10 cellular contexts compared by ENCODE assay signal in the genomic region with DNA sequence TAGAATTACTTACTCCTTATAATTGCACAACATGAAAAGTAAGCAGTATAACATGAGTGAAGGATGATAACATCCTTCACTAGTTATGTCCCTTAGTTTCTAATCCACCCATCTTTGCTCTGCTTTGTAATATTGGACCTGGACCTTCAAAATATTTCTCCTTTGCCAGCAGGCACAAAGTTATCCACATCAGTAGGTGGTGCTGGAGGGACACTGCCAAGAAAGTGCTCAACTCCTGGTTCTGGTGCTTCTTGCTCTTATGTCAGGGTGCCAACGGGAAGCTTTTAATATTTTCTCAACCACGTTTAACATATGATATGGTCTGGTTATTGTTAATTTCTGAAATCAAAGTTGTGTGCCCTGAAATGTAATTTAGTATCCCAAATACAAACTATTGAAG. TPM values are rescaled to one million over a fixed set of nuclear protein-coding genes. Genes with fewer than 3 reads are reported as not detected.
DNase-seq lines count a peak whose midpoint lies in the region; ATAC-seq and TF ChIP-seq lines count a peak whose summit lies in the region.
"Had no signal": no experiment of that assay in that cellular context is flagged by ENCODE, and none has a peak within 500 bp of the region (broad histone marks: within the 10 kb centered on the region; RNA-seq: fewer than 3 reads in every experiment).

No MANE protein-coding gene starts in this region.

- intact Hi-C loops in adrenal gland (cut with DNase I) = loop anchor here in 1 of 2 donors (5.0 kb wide), 1 partner anchor 102 kb away; a partner anchor contains a TSS

- 33 to 50% (median 45%) methylated on average over 1 to 2 of the region's 2 CpGs; no CpG with 5 or more reads in 1 of the 4 donors for WGBS in adrenal gland, 4 donors

- H3K4me3 ChIP-seq in adrenal gland = no peak overlapping the region
- H3K4me3 ChIP-seq: vagina had no signal

- peak; percentile 13 for DNase-seq in COR-L47 (lab: John Stamatoyannopoulos, UW)
- DNase-seq in HFFc6 = peak; percentile 56
- peak in 4 of 7 donors; percentile 35 to 47 (median 40) for DNase-seq in adrenal gland
- peak; percentile 16 for DNase-seq in left kidney (ENCODE audit: low read depth, low spot score)
- no peak for DNase-seq in stimulated activated effector memory CD8-positive, alpha-beta T cell treated with anti-CD3 and anti-CD28 coated beads, Interleukin-12 subunit alpha, Interleukin-12 subunit beta, amount 100 ng/mL, for 72 hours (ENCODE audit: low spot score in 2 of 2)
- no peak for DNase-seq in GM19240 (ENCODE audit: insufficient read length, low spot score)
- DNase-seq: SHP77 treated with DMSO at 0.1 percent for 48 hours had no signal

- no peak overlapping the region for H3K27ac ChIP-seq in adrenal gland
- H3K27ac ChIP-seq: vagina had no signal

- TF ChIP-seq CTCF in HFFc6 (IDR thresholded peaks at IDR 0.05) (peak; percentile 69), adrenal gland (IDR thresholded peaks at IDR 0.05) (peak in 4 of 6 experiments; percentile 11 to 34 (median 28))

- no peaks in the 10 kb centered on the region for H3K9me3 Mint-ChIP-seq in HFFc6
- no peaks in the 10 kb centered on the region for H3K9me3 Mint-ChIP-seq in stimulated activated effector memory CD8-positive, alpha-beta T cell treated with anti-CD3 and anti-CD28 coated beads, Interleukin-12 subunit alpha, Interleukin-12 subunit beta, amount 100 ng/mL, for 72 hours

- ATAC-seq in stimulated activated effector memory CD8-positive, alpha-beta T cell treated with anti-CD3 and anti-CD28 coated beads, Interleukin-12 subunit alpha, Interleukin-12 subunit beta, amount 100 ng/mL, for 72 hours = no peak
- ATAC-seq in HG03097 (IDR thresholded peaks at IDR 0.05; ENCODE audit: low FRiP score, unreplicated experiment) (no peak), GM21515 (IDR thresholded peaks at IDR 0.05; ENCODE audit: unreplicated experiment) (no peak)

- no peak for TF ChIP-seq POLR2A in adrenal gland (IDR thresholded peaks at IDR 0.05)

- H3K36me3 ChIP-seq in adrenal gland (replicated peaks in 1 of 2) = peaks cover 0 to 22% of the 10 kb centered on the region in 2 donors

- H3K4me3 Mint-ChIP-seq in HFFc6 = no peak overlapping the region
- H3K4me3 Mint-ChIP-seq in stimulated activated effector memory CD8-positive, alpha-beta T cell treated with anti-CD3 and anti-CD28 coated beads, Interleukin-12 subunit alpha, Interleukin-12 subunit beta, amount 100 ng/mL, for 72 hours = no peak overlapping the region

- 0 out of 2 replicates have a peak, but pooled peaks cover 2% of the 10 kb centered on the region for H3K27me3 Mint-ChIP-seq in HFFc6 (ENCODE audit: insufficient read depth)

- H3K36me3 Mint-ChIP-seq in HFFc6 (ENCODE audit: low read depth) = peaks cover 37% of the 10 kb centered on the region
- H3K36me3 Mint-ChIP-seq in stimulated activated effector memory CD8-positive, alpha-beta T cell treated with anti-CD3 and anti-CD28 coated beads, Interleukin-12 subunit alpha, Interleukin-12 subunit beta, amount 100 ng/mL, for 72 hours = peaks cover 67% of the 10 kb centered on the region

- peak overlapping the region; percentile 96; the same call in 1 of the 2 replicates for H3K27ac Mint-ChIP-seq in HFFc6
- no peak overlapping the region for H3K27ac Mint-ChIP-seq in stimulated activated effector memory CD8-positive, alpha-beta T cell treated with anti-CD3 and anti-CD28 coated beads, Interleukin-12 subunit alpha, Interleukin-12 subunit beta, amount 100 ng/mL, for 72 hours

- H3K27me3 ChIP-seq in adrenal gland = no peaks in the 10 kb centered on the region
- H3K27me3 ChIP-seq: vagina had no signal

- H3K4me1 ChIP-seq in adrenal gland (replicated peaks in 1 of 2) = peaks cover 0 to 6% of the 10 kb centered on the region in 2 donors
- H3K4me1 ChIP-seq: vagina had no signal

- peaks cover 52% of the 10 kb centered on the region for H3K4me1 Mint-ChIP-seq in HFFc6 (ENCODE audit: low read depth)
- H3K4me1 Mint-ChIP-seq in stimulated activated effector memory CD8-positive, alpha-beta T cell treated with anti-CD3 and anti-CD28 coated beads, Interleukin-12 subunit alpha, Interleukin-12 subunit beta, amount 100 ng/mL, for 72 hours = peaks cover 7% of the 10 kb centered on the region

- no peaks in the 10 kb centered on the region for H3K9me3 ChIP-seq in adrenal gland (replicated peaks in 1 of 3)
- H3K9me3 ChIP-seq: vagina had no signal

RNA-seq across cellular contexts. Expression of a gene that starts 49.1 kb away (rescaled TPM):
- total RNA-seq in HFFc6 (2021; fragmentation: NEBNext Ultra II Directional; extraction: Animal tissue kit (Norgen Biotek cat#: 25700)) = 100 to 1,000 TPM in 2 of 6 experiments, 10 to 100 TPM in 4; 93.9 to 111 (median 96.2) TPM
- total RNA-seq in adrenal gland = 100 to 1,000 TPM in 7 of 8 donors, 10 to 100 TPM in 1; 96.8 to 290 (median 202) TPM
- polyA plus RNA-seq in adrenal gland = 100 to 1,000 TPM in 1 of 3 donors, 10 to 100 TPM in 2; 52.4 to 118 (median 92.6) TPM

Comparison
In these comparisons a context has a peak if more than half of its experiments do, and no peak if none do; other contexts are left out.
1. DNase-seq: peak in COR-L47 (single experiment), HFFc6 (single experiment), adrenal gland (4 of 7) and left kidney (single experiment); none in stimulated activated effector memory CD8-positive, alpha-beta T cell treated with anti-CD3 and anti-CD28 coated beads, Interleukin-12 subunit alpha, Interleukin-12 subunit beta, amount 100 ng/mL, for 72 hours (0 of 2) and GM19240 (single experiment).